8 cellular contexts compared by ENCODE assay signal in genomic region chr19:47094557-47095517, GRCh38. TPM values are rescaled to one million over a fixed set of nuclear protein-coding genes. Genes with fewer than 3 reads are reported as not detected.
A peak's percentile ranks its signal among the peaks of the same experiment; 100 is the strongest.
DNase-seq lines count a peak whose midpoint lies in the region; ATAC-seq and TF ChIP-seq lines count a peak whose summit lies in the region.

No MANE protein-coding gene starts in this region.

- POLR2A ChIA-PET in PC-9 (lab: Charles Lee; ENCODE audit: unreplicated experiment), result interaction anchor here (0.6 kb wide), 1 partner anchor 17 kb away, joined by 4 read pairs; no protein-coding TSS in a partner anchor

- peak overlapping the region; percentile 68 for H3K4me2 ChIP-seq in PC-9

- H2AFZ ChIP-seq in PC-9, result no peak overlapping the region

- WGBS in ovary, 3 donors, result 59 to 67% (median 65%) methylated on average over 15 of the region's 15 CpGs

- peak overlapping the region; percentile 83 for H3K27ac ChIP-seq in CD4-positive, CD25-positive, alpha-beta regulatory T cell (ENCODE audit: insufficient read depth, low read length, poor library complexity, severe bottlenecking)
- H3K27ac ChIP-seq in PC-9 (peak overlapping the region; percentile 77), ovary (peak overlapping the region; percentile 55 to 78)

- TF ChIP-seq CTCF in PC-9 (conservative IDR thresholded peaks at IDR 0.05) (no peak), chondrocyte (IDR thresholded peaks at IDR 0.05) (no peak), ovary (IDR thresholded peaks at IDR 0.05) (no peak)

- peaks cover 56% of the 10 kb centered on the region for H3K79me2 ChIP-seq in PC-9 (ENCODE audit: low read depth)

- peaks cover 42% of the 10 kb centered on the region for H3F3A ChIP-seq in PC-9 (ENCODE audit: insufficient read depth, low read depth)

- CTCF ChIA-PET in PC-9 (lab: Charles Lee), result interaction anchor here (0.5 kb wide), 1 partner anchor 222 kb away, joined by 3 read pairs; no protein-coding TSS in a partner anchor

- H3K4me1 ChIP-seq in CD4-positive, CD25-positive, alpha-beta regulatory T cell (ENCODE audit: control insufficient read depth, insufficient read depth, low read length, poor library complexity, severe bottlenecking), result peaks cover 35% of the 10 kb centered on the region
- H3K4me1 ChIP-seq in PC-9 (replicated peaks; ENCODE audit: insufficient read depth) (peaks cover 42% of the 10 kb centered on the region), ovary (ENCODE audit: insufficient read depth) (peaks cover 15% of the 10 kb centered on the region)

- peak overlapping the region; percentile 92 to 99 (median 96) for H3K27ac Mint-ChIP-seq in CD4-positive, CD25-positive, alpha-beta regulatory T cell
- peak overlapping the region; percentile 68 for H3K27ac Mint-ChIP-seq in chondrocyte (ENCODE audit: unreplicated experiment)

- H3K9me2 ChIP-seq in PC-9 (ENCODE audit: insufficient read depth), result no peaks in the 10 kb centered on the region

- no peak for TF ChIP-seq EP300 in ovary (IDR thresholded peaks at IDR 0.05)

- DNase-seq in CD4-positive, CD25-positive, alpha-beta regulatory T cell, result peak in 2 of 3 donors; percentile 24 to 80
- DNase-seq in PC-9 (peak in 1 of 2 experiments; percentile 33), chondrocyte (ENCODE audit: low spot score) (no peak), ovary (peak in 2 of 5 donors; percentile 37 to 49), NCI-H2029 treated with DMSO at 0.1 percent for 48 hours (lab: John Stamatoyannopoulos, UW) (no peak), AG08395 (ENCODE audit: low spot score) (no peak), COLO668 (lab: John Stamatoyannopoulos, UW; ENCODE audit: unreplicated experiment) (no peak)

- H4K20me1 ChIP-seq in PC-9 (ENCODE audit: insufficient read depth), result no peaks in the 10 kb centered on the region; the same call in 1 of the 2 replicates

- intact Hi-C loops in PC-9 (cut with micrococcal nuclease; ENCODE audit: unreplicated experiment) (no loop called here), ovary (cut with DNase I) (no loop called here)

- H3K4me3 ChIP-seq in CD4-positive, CD25-positive, alpha-beta regulatory T cell (ENCODE audit: low read depth, low read length), result peak overlapping the region; percentile 46
- H3K4me3 ChIP-seq in PC-9 (no peak overlapping the region), ovary (no peak overlapping the region)

- no peaks in the 10 kb centered on the region for H3K9me3 ChIP-seq in CD4-positive, CD25-positive, alpha-beta regulatory T cell (ENCODE audit: control insufficient read depth in 2 of 2, low read length in 2 of 2)
- H3K9me3 ChIP-seq in PC-9 (ENCODE audit: insufficient read depth, low read depth) (no peaks in the 10 kb centered on the region), ovary (no peaks in the 10 kb centered on the region)

- H3K36me3 Mint-ChIP-seq in CD4-positive, CD25-positive, alpha-beta regulatory T cell, result peaks cover 33% of the 10 kb centered on the region
- H3K36me3 Mint-ChIP-seq in chondrocyte (ENCODE audit: low read depth), result peaks cover 14% of the 10 kb centered on the region

- no peak for TF ChIP-seq POLR2A in ovary (IDR thresholded peaks at IDR 0.05)

- peaks cover 24% of the 10 kb centered on the region for H3K36me3 ChIP-seq in CD4-positive, CD25-positive, alpha-beta regulatory T cell (ENCODE audit: control insufficient read depth, insufficient read depth, low read length)
- peaks cover 19% of the 10 kb centered on the region for H3K36me3 ChIP-seq in PC-9 (ENCODE audit: low read depth)
- no peaks in the 10 kb centered on the region for H3K36me3 ChIP-seq in ovary

- H3K4me1 Mint-ChIP-seq in CD4-positive, CD25-positive, alpha-beta regulatory T cell, result peaks cover 5 to 66% (median 30%) of the 10 kb centered on the region in 4 donors
- H3K4me1 Mint-ChIP-seq in chondrocyte (ENCODE audit: low read depth), result peaks cover 37% of the 10 kb centered on the region

- H3K9me3 Mint-ChIP-seq in CD4-positive, CD25-positive, alpha-beta regulatory T cell, result no peaks in the 10 kb centered on the region
- H3K9me3 Mint-ChIP-seq in chondrocyte (ENCODE audit: low read depth), result no peaks in the 10 kb centered on the region

- H3K27me3 ChIP-seq in CD4-positive, CD25-positive, alpha-beta regulatory T cell (ENCODE audit: control insufficient read depth, insufficient read depth, low read length), result no peaks in the 10 kb centered on the region
- no peaks in the 10 kb centered on the region for H3K27me3 ChIP-seq in PC-9 (ENCODE audit: insufficient read depth, low read depth)
- no peaks in the 10 kb centered on the region for H3K27me3 ChIP-seq in ovary

- BruUV-seq in PC-9 (replicated peaks; lab: Mats Ljungman, UMichigan), result no TSS peak

- H3K27me3 Mint-ChIP-seq in CD4-positive, CD25-positive, alpha-beta regulatory T cell, result no peaks in the 10 kb centered on the region
- no peaks in the 10 kb centered on the region for H3K27me3 Mint-ChIP-seq in chondrocyte (ENCODE audit: low read depth)

- peak; percentile 69 to 74 for ATAC-seq in CD4-positive, CD25-positive, alpha-beta regulatory T cell (ENCODE audit: low read depth in 2 of 2)
- no peak for ATAC-seq in HG03354 (IDR thresholded peaks at IDR 0.05; ENCODE audit: poor library complexity, severe bottlenecking, unreplicated experiment)

- H3K4me3 Mint-ChIP-seq in CD4-positive, CD25-positive, alpha-beta regulatory T cell, result peak overlapping the region in 3 of 4 donors; percentile 61 to 76 (median 64)
- H3K4me3 Mint-ChIP-seq in chondrocyte (ENCODE audit: unreplicated experiment), result no peak overlapping the region

RNA-seq across cellular contexts. Expression of gene ZC3H4, which starts 18.7 kb away (rescaled TPM):
- total RNA-seq in CD4-positive, CD25-positive, alpha-beta regulatory T cell, result 84.7 TPM
- under 1 TPM; 0.58 to 0.84 (median 0.69) TPM for polyA plus RNA-seq in CD4-positive, CD25-positive, alpha-beta regulatory T cell
- total RNA-seq in PC-9 (2021) (41.6 and 51.9 TPM in 2 replicates), chondrocyte (43.5 to 54.2 TPM (median 46.2 TPM) in 3 replicates), ovary (10 to 100 TPM; 10.7 to 58.2 (median 50.0) TPM)
- 10 to 100 TPM; 18.5 to 38.8 TPM for polyA plus RNA-seq in ovary

RNA-seq across cellular contexts. Expression of gene SAE1, which starts 35.8 kb away (rescaled TPM):
- total RNA-seq in CD4-positive, CD25-positive, alpha-beta regulatory T cell, result 45.5 TPM
- 100 to 1,000 TPM; 106 to 127 (median 115) TPM for polyA plus RNA-seq in CD4-positive, CD25-positive, alpha-beta regulatory T cell
- 133 and 148 TPM in 2 replicates for total RNA-seq in PC-9 (2021)
- 91.2 to 107 TPM (median 95.7 TPM) in 3 replicates for total RNA-seq in chondrocyte
- 10 to 100 TPM; 25.5 to 64.8 (median 55.6) TPM for total RNA-seq in ovary
- 100 to 1,000 TPM in 1 of 2 donors, 10 to 100 TPM in 1; 47.4 to 138 TPM for polyA plus RNA-seq in ovary

RNA-seq across cellular contexts. Expression of gene TMEM160, which starts 46.4 kb away (rescaled TPM):
- total RNA-seq in CD4-positive, CD25-positive, alpha-beta regulatory T cell, result 27.4 TPM
- 100 to 1,000 TPM; 101 to 160 (median 144) TPM for polyA plus RNA-seq in CD4-positive, CD25-positive, alpha-beta regulatory T cell
- total RNA-seq in PC-9 (2021) (46.3 and 76.5 TPM in 2 replicates), chondrocyte (35.8 to 37.6 TPM (median 37.3 TPM) in 3 replicates), ovary (10 to 100 TPM; 13.9 to 49.1 (median 19.3) TPM)
- polyA plus RNA-seq in ovary, result 1 to 10 TPM in 1 of 2 donors, not detected in 1; 8.6 TPM

Comparison
In these comparisons a context has a peak if more than half of its experiments do, and no peak if none do; other contexts are left out.
1. DNase-seq: peak in CD4-positive, CD25-positive, alpha-beta regulatory T cell (2 of 3); none in chondrocyte (single experiment), NCI-H2029 treated with DMSO at 0.1 percent for 48 hours (single experiment), AG08395 (single experiment) and COLO668 (single experiment).
2. Peak in every context shown above with its lines, with median percentiles within 50 percentile points of each other: H3K27ac ChIP-seq.